Comparison of ENCODE assay signal across 15 cellular contexts in the genomic region with DNA sequence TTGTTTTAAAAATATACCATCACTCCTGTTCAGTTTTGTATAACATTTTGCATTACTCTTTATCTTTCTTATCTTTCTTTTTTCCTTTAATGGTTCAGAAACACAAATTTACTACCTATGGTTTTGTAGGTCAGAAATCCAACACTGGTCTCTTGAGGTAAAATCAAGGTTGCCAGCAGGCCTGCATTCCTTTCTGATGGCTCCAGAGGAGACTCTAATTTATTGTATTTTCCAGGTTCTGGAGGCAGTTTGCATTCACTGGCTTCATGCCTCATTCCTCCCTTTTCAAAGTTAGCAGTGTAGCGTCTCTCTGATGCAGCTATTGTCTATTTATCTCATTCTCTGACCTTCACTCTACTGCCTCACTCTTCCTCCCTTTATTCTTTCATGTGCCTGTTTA.
DNase-seq lines count a peak whose midpoint lies in the region; ATAC-seq and TF ChIP-seq lines count a peak whose summit lies in the region.
"Had no signal": no experiment of that assay in that cellular context is flagged by ENCODE, and none has a peak within 500 bp of the region (broad histone marks: within the 10 kb centered on the region; RNA-seq: fewer than 3 reads in every experiment).

No MANE protein-coding gene starts in this region.

- H3K36me3 ChIP-seq in GM23338 (ENCODE audit: insufficient read depth) (no peaks in the 10 kb centered on the region), SK-N-SH (replicated peaks in 1 of 2; ENCODE audit: control insufficient read depth in 1 of 2, insufficient read depth in 2 of 2, low read length in 1 of 2) (no peaks in the 10 kb centered on the region)

- no peak overlapping the region for H3K27ac Mint-ChIP-seq in GM23338
- H3K27ac Mint-ChIP-seq in nephron progenitor cell, result no peak overlapping the region
- H3K27ac Mint-ChIP-seq: B cell; CD4-positive, alpha-beta T cell; H9; IgD-negative memory B cell had no signal

- H3K4me3 ChIP-seq in GM23338 (no peak overlapping the region), SK-N-SH (ENCODE audit: low read depth in 2 of 2, low read length in 1 of 2) (no peak overlapping the region)

- H3K4me1 Mint-ChIP-seq in GM23338 (no peaks in the 10 kb centered on the region; the same call in 2 of the 3 replicates), nephron progenitor cell (peaks cover 15% of the 10 kb centered on the region)
- H3K4me1 Mint-ChIP-seq: B cell, H9, IgD-negative memory B cell had no signal

- TF ChIP-seq CTCF in GM23338 (conservative IDR thresholded peaks at IDR 0.05; ENCODE audit: low read depth in 2 of 2) (no peak), SK-N-SH (IDR thresholded peaks at IDR 0.05) (no peak), nephron progenitor cell (IDR thresholded peaks at IDR 0.05) (no peak)

- H4K20me1 ChIP-seq in GM23338 (replicated peaks; ENCODE audit: insufficient read depth) (no peaks in the 10 kb centered on the region), SK-N-SH (ENCODE audit: insufficient read depth) (no peaks in the 10 kb centered on the region)

- H3K9me2 ChIP-seq in GM23338 (ENCODE audit: insufficient read depth) (peaks cover 6% of the 10 kb centered on the region; the same call in 1 of the 2 replicates), SK-N-SH (no peaks in the 10 kb centered on the region)

- ATAC-seq in GM23338 (no peak), left cardiac atrium (no peak), GM21723 (IDR thresholded peaks at IDR 0.05; ENCODE audit: unreplicated experiment) (no peak)

- H3K27me3 ChIP-seq in GM23338 (ENCODE audit: insufficient read depth) (no peaks in the 10 kb centered on the region), SK-N-SH (ENCODE audit: insufficient read depth) (no peaks in the 10 kb centered on the region)

- POLR2A ChIA-PET in SK-N-SH (lab: Yijun Ruan, JAX), result no interaction called here

- H3K4me3 Mint-ChIP-seq in GM23338 (no peak overlapping the region), nephron progenitor cell (peak overlapping the region; percentile 26)
- H3K4me3 Mint-ChIP-seq: B cell; CD4-positive, alpha-beta T cell; H9; IgD-negative memory B cell had no signal

- TF ChIP-seq RAD21 in SK-N-SH (IDR thresholded peaks at IDR 0.05; ENCODE audit: low read length), result no peak

- H3K27me3 Mint-ChIP-seq in GM23338 (ENCODE audit: insufficient read depth, low read depth, poor library complexity), result no peaks in the 10 kb centered on the region
- H3K27me3 Mint-ChIP-seq in nephron progenitor cell (ENCODE audit: low read depth, poor library complexity), result no peaks in the 10 kb centered on the region
- H3K27me3 Mint-ChIP-seq: B cell; CD4-positive, alpha-beta T cell; IgD-negative memory B cell had no signal

- H3K9ac ChIP-seq in SK-N-SH, result no peak overlapping the region

- H3K9me3 ChIP-seq in SK-N-SH, result 0 out of 2 replicates have a peak, but pooled peaks cover 4% of the 10 kb centered on the region

- H3K27ac ChIP-seq in GM23338 (ENCODE audit: low read depth) (no peak overlapping the region), SK-N-SH (ENCODE audit: low read depth in 2 of 2, low read length in 1 of 2) (no peak overlapping the region)

- H3K79me2 ChIP-seq in GM23338 (replicated peaks; ENCODE audit: insufficient read depth) (no peaks in the 10 kb centered on the region), SK-N-SH (ENCODE audit: insufficient read depth) (no peaks in the 10 kb centered on the region)

- H3K36me3 Mint-ChIP-seq in GM23338 (ENCODE audit: low read depth) (peaks cover 10% of the 10 kb centered on the region), nephron progenitor cell (ENCODE audit: low read depth) (no peaks in the 10 kb centered on the region)
- H3K36me3 Mint-ChIP-seq: IgD-negative memory B cell had no signal

- DNase-seq in GM23338 (ENCODE audit: low spot score) (peak; percentile 5), SK-N-SH (no peak), iPS-NIHi11 (ENCODE audit: low spot score) (peak; percentile 19), nephron progenitor cell (peak; percentile 13), NCI-H2196 treated with DMSO at 0.1 percent for 48 hours (lab: John Stamatoyannopoulos, UW; ENCODE audit: unreplicated experiment) (no peak), left cardiac atrium (no peak)
- DNase-seq: C1 segment of cervical spinal cord; Calu3; CD4-positive, alpha-beta T cell; DMS 273 treated with DMSO at 0.1 percent for 48 hours; GOT3; H9 had no signal

- peaks cover 12% of the 10 kb centered on the region for H3K9me3 Mint-ChIP-seq in GM23338
- H3K9me3 Mint-ChIP-seq in nephron progenitor cell, result peaks cover 10% of the 10 kb centered on the region
- H3K9me3 Mint-ChIP-seq: CD4-positive, alpha-beta T cell had no signal

- intact Hi-C loops in left cardiac atrium (cut with DNase I), result no loop called here

- CTCF ChIA-PET in SK-N-SH (lab: Yijun Ruan, JAX), result no interaction called here

- H2AFZ ChIP-seq in GM23338 (no peak overlapping the region), SK-N-SH (ENCODE audit: low read depth) (no peak overlapping the region)

- H3K4me2 ChIP-seq in GM23338 (no peak overlapping the region), SK-N-SH (no peak overlapping the region)

- H3F3A ChIP-seq in GM23338 (replicated peaks; ENCODE audit: low read depth), result no peaks in the 10 kb centered on the region
- no peaks in the 10 kb centered on the region for H3F3A ChIP-seq in SK-N-SH (replicated peaks; ENCODE audit: insufficient read depth)

- WGBS in SK-N-SH (ENCODE audit: low lambda C conversion rate), result 76% methylated on average over 1 of the region's 1 CpG

- TF ChIP-seq EP300 in SK-N-SH (IDR thresholded peaks at IDR 0.05; ENCODE audit: borderline replicate concordance in 1 of 2, low read depth in 1 of 2, low read length in 1 of 2), result no peak

- H3K4me1 ChIP-seq in GM23338 (ENCODE audit: insufficient read depth) (no peaks in the 10 kb centered on the region), SK-N-SH (ENCODE audit: control insufficient read depth in 1 of 2, insufficient read depth in 2 of 2, low read depth in 1 of 2, low read length in 1 of 2) (no peaks in the 10 kb centered on the region)

TF ChIP-seq in GM23338, 12 proteins besides CTCF, POLR2A, EP300 and RAD21:
- TF ChIP-seq, protein P1, sequence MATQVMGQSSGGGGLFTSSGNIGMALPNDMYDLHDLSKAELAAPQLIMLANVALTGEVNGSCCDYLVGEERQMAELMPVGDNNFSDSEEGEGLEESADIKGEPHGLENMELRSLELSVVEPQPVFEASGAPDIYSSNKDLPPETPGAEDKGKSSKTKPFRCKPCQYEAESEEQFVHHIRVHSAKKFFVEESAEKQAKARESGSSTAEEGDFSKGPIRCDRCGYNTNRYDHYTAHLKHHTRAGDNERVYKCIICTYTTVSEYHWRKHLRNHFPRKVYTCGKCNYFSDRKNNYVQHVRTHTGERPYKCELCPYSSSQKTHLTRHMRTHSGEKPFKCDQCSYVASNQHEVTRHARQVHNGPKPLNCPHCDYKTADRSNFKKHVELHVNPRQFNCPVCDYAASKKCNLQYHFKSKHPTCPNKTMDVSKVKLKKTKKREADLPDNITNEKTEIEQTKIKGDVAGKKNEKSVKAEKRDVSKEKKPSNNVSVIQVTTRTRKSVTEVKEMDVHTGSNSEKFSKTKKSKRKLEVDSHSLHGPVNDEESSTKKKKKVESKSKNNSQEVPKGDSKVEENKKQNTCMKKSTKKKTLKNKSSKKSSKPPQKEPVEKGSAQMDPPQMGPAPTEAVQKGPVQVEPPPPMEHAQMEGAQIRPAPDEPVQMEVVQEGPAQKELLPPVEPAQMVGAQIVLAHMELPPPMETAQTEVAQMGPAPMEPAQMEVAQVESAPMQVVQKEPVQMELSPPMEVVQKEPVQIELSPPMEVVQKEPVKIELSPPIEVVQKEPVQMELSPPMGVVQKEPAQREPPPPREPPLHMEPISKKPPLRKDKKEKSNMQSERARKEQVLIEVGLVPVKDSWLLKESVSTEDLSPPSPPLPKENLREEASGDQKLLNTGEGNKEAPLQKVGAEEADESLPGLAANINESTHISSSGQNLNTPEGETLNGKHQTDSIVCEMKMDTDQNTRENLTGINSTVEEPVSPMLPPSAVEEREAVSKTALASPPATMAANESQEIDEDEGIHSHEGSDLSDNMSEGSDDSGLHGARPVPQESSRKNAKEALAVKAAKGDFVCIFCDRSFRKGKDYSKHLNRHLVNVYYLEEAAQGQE (IDR thresholded peaks at IDR 0.05; ENCODE audit: unreplicated experiment), result no peak
- no peak for TF ChIP-seq ZNF114 (CRISPR knock-in tag; IDR thresholded peaks at IDR 0.05)
- TF ChIP-seq EZH2 (IDR thresholded peaks at IDR 0.05; ENCODE audit: low read depth, unreplicated experiment), result no peak
- TF ChIP-seq NANOG (IDR thresholded peaks at IDR 0.05; ENCODE audit: borderline replicate concordance), result no peak
- no peak for TF ChIP-seq POLR2AphosphoS5 (IDR thresholded peaks at IDR 0.05; ENCODE audit: low read depth)

TF ChIP-seq in SK-N-SH, 30 proteins besides CTCF, POLR2A, EP300 and RAD21:
- TF ChIP-seq NRF1 (IDR thresholded peaks at IDR 0.05; ENCODE audit: low read depth, low read length) (no peak), CHD2 (IDR thresholded peaks at IDR 0.05; ENCODE audit: low read length, partially characterized antibody) (no peak), YY1 (IDR thresholded peaks at IDR 0.05; ENCODE audit: low read depth) (no peak)
- TF ChIP-seq, protein P2, sequence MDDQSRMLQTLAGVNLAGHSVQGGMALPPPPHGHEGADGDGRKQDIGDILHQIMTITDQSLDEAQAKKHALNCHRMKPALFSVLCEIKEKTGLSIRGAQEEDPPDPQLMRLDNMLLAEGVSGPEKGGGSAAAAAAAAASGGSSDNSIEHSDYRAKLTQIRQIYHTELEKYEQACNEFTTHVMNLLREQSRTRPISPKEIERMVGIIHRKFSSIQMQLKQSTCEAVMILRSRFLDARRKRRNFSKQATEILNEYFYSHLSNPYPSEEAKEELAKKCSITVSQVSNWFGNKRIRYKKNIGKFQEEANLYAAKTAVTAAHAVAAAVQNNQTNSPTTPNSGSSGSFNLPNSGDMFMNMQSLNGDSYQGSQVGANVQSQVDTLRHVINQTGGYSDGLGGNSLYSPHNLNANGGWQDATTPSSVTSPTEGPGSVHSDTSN (IDR thresholded peaks at IDR 0.05), result peak; percentile 32; the same call in 1 of the 2 replicates

Comparison
In these comparisons a context has a peak if more than half of its experiments do, and no peak if none do; other contexts are left out.
1. DNase-seq: peak in GM23338 (single experiment), iPS-NIHi11 (single experiment) and nephron progenitor cell (single experiment); none in SK-N-SH (single experiment), NCI-H2196 treated with DMSO at 0.1 percent for 48 hours (single experiment) and left cardiac atrium (single experiment).